ENCODE assay signal across 1 cellular context in genomic region chr6:27809939-27810767, GRCh38.
TF ChIP-seq lines count a peak whose summit lies in the region.

No MANE protein-coding gene starts in this region.

TF ChIP-seq in K562, 482 proteins besides CTCF, POLR2A, EP300 and RAD21 (continued from another document and continues in another):
- TF ChIP-seq ZNF639 (CRISPR knock-in tag; conservative IDR thresholded peaks at IDR 0.05 in 1 of 2, IDR thresholded peaks at IDR 0.05 in 1 of 2) (no peak), FOXP4 (CRISPR knock-in tag; IDR thresholded peaks at IDR 0.05; ENCODE audit: borderline replicate concordance) (peak; percentile 95), ZNF592 (IDR thresholded peaks at IDR 0.05) (no peak), ZNF224 (CRISPR knock-in tag; IDR thresholded peaks at IDR 0.05) (peak; percentile 80), SIN3A (IDR thresholded peaks at IDR 0.05; ENCODE audit: borderline replicate concordance in 2 of 2, control insufficient read depth in 1 of 2, low read depth in 2 of 2, low read length in 2 of 2) (peak; percentile 59 to 89; a peak in 2 of 4 replicates), GMEB1 (CRISPR knock-in tag; IDR thresholded peaks at IDR 0.05) (peak; percentile 45; the same call in 1 of the 2 replicates), TCF7L2 (IDR thresholded peaks at IDR 0.05; ENCODE audit: low read depth, low read length) (no peak), POLR2H (tag; IDR thresholded peaks at IDR 0.05; ENCODE audit: low read depth) (peak; percentile 98), NBN (IDR thresholded peaks at IDR 0.05; ENCODE audit: low read depth) (peak; percentile 84), ZNF3 (CRISPR knock-in tag; IDR thresholded peaks at IDR 0.05) (no peak), E2F3 (CRISPR knock-in tag; IDR thresholded peaks at IDR 0.05) (0 out of 2 replicates have a peak, but pooled peaks have one; percentile 58), BRD4 (IDR thresholded peaks at IDR 0.05) (peak; percentile 59; the same call in 1 of the 2 replicates), XRCC4 (IDR thresholded peaks at IDR 0.05; ENCODE audit: extremely low read depth, insufficient read depth, insufficient read length) (no peak), SMARCA4 (IDR thresholded peaks at IDR 0.05) (0 out of 2 replicates have a peak, but pooled peaks have one; percentile 42), PYGO2 (tag; IDR thresholded peaks at IDR 0.05) (no peak), CREBBP (IDR thresholded peaks at IDR 0.05; ENCODE audit: low read depth, low read length) (no peak), GTF2E2 (tag; IDR thresholded peaks at IDR 0.05) (peak; percentile 92; the same call in 1 of the 2 replicates), ETS2 (tag; IDR thresholded peaks at IDR 0.05; ENCODE audit: borderline replicate concordance, poor library complexity, severe bottlenecking) (no peak), BCLAF1 (IDR thresholded peaks at IDR 0.05; ENCODE audit: borderline replicate concordance in 1 of 2, control insufficient read depth in 1 of 2, low read depth in 2 of 2, low read length in 1 of 2) (peak; percentile 78 to 89; a peak in 3 of 4 replicates), PML (IDR thresholded peaks at IDR 0.05; ENCODE audit: low read length) (peak; percentile 97), NR0B1 (IDR thresholded peaks at IDR 0.05; ENCODE audit: partially characterized antibody) (no peak), ZNF277 (CRISPR knock-in tag; IDR thresholded peaks at IDR 0.05; ENCODE audit: borderline replicate concordance) (no peak), ARHGAP35 (IDR thresholded peaks at IDR 0.05; ENCODE audit: partially characterized antibody) (no peak), SNIP1 (IDR thresholded peaks at IDR 0.05; ENCODE audit: low read depth) (no peak), ZNF695 (CRISPR knock-in tag; IDR thresholded peaks at IDR 0.05) (no peak; the same call in 1 of the 2 replicates), ZBED1 (IDR thresholded peaks at IDR 0.05) (peak; percentile 98), HNRNPK (IDR thresholded peaks at IDR 0.05; ENCODE audit: low read depth, low read length, poor library complexity, severe bottlenecking) (no peak), ZNF589 (CRISPR knock-in tag; IDR thresholded peaks at IDR 0.05; ENCODE audit: low read depth) (peak; percentile 43; the same call in 1 of the 2 replicates), TAF7 (tag; IDR thresholded peaks at IDR 0.05) (peak; percentile 88), STAG1 (CRISPR knock-in tag; IDR thresholded peaks at IDR 0.05; ENCODE audit: borderline replicate concordance) (no peak), MTA3 (IDR thresholded peaks at IDR 0.05; ENCODE audit: borderline replicate concordance) (peak; percentile 99), ZNF511 (CRISPR knock-in tag; IDR thresholded peaks at IDR 0.05) (peak; percentile 98), RREB1 (CRISPR knock-in tag; IDR thresholded peaks at IDR 0.05) (no peak), SMAD1 (IDR thresholded peaks at IDR 0.05; ENCODE audit: low read depth, low read length, partially characterized antibody) (peak; percentile 96), ASH1L (IDR thresholded peaks at IDR 0.05; ENCODE audit: borderline replicate concordance, low read depth, partially characterized antibody) (no peak)
